In genomic region chr3:53254190-53254809, GRCh38 we compare ENCODE assay signal across 8 cellular contexts. TPM values are rescaled to one million over a fixed set of nuclear protein-coding genes. Genes with fewer than 3 reads are reported as not detected.
DNase-seq lines count a peak whose midpoint lies in the region; ATAC-seq and TF ChIP-seq lines count a peak whose summit lies in the region.

No MANE protein-coding gene starts in this region.

- H3K9me3 Mint-ChIP-seq in osteocyte (ENCODE audit: unreplicated experiment) = no peaks in the 10 kb centered on the region

- H3K27ac Mint-ChIP-seq in osteocyte (ENCODE audit: unreplicated experiment) = peak overlapping the region; percentile 93

- H3K36me3 Mint-ChIP-seq in osteocyte (ENCODE audit: unreplicated experiment) = peaks cover 8% of the 10 kb centered on the region

- no peak for DNase-seq in BE2C
- no peak for DNase-seq in fibroblast of villous mesenchyme (ENCODE audit: low read depth)
- DNase-seq in osteocyte (ENCODE audit: extremely low spot score, unreplicated experiment) = no peak
- no peak for DNase-seq in foreskin melanocyte

- no peak for TF ChIP-seq CTCF in BE2C (IDR thresholded peaks at IDR 0.05; ENCODE audit: low read depth, low read length)
- no peak for TF ChIP-seq CTCF in WI38 (IDR thresholded peaks at IDR 0.05; ENCODE audit: low read depth, low read length)
- no peak for TF ChIP-seq CTCF in fibroblast of villous mesenchyme (IDR thresholded peaks at IDR 0.05; ENCODE audit: insufficient read depth, low read depth, low read length)
- no peak for TF ChIP-seq CTCF in osteocyte (IDR thresholded peaks at IDR 0.05)

- H3K4me3 Mint-ChIP-seq in osteocyte (ENCODE audit: unreplicated experiment) = peak overlapping the region; percentile 90

- no peaks in the 10 kb centered on the region for H3K27me3 Mint-ChIP-seq in osteocyte (ENCODE audit: unreplicated experiment)

- peaks cover 60% of the 10 kb centered on the region for H3K4me1 Mint-ChIP-seq in osteocyte (ENCODE audit: unreplicated experiment)

- no peaks in the 10 kb centered on the region for H3K9me3 ChIP-seq in BE2C

- peaks cover 1% of the 10 kb centered on the region; the same call in 1 of the 2 replicates for H3K4me1 ChIP-seq in BE2C

- peak overlapping the region; percentile 86 for H3K4me3 ChIP-seq in BE2C (ENCODE audit: low read depth, low read length)
- peak overlapping the region; percentile 85 for H3K4me3 ChIP-seq in WI38 (ENCODE audit: low read depth, low read length)
- peak overlapping the region; percentile 92 for H3K4me3 ChIP-seq in fibroblast of villous mesenchyme (ENCODE audit: low read depth, low read length)

- peaks cover 9% of the 10 kb centered on the region; the same call in 1 of the 2 replicates for H3K36me3 ChIP-seq in BE2C

- ATAC-seq in GM21619 (IDR thresholded peaks at IDR 0.05; ENCODE audit: unreplicated experiment) (peak; percentile 2), GM18873 (IDR thresholded peaks at IDR 0.05; ENCODE audit: low FRiP score, unreplicated experiment) (no peak), HG02571 (IDR thresholded peaks at IDR 0.05; ENCODE audit: unreplicated experiment) (no peak)

- H3K27me3 ChIP-seq in BE2C = no peaks in the 10 kb centered on the region

RNA-seq across cellular contexts. Expression of gene TKT, which starts 1.5 kb away (rescaled TPM):
- 198 TPM for polyA plus RNA-seq in BE2C (2012; ENCODE audit: insufficient read depth, insufficient read length, low read depth)
- total RNA-seq in fibroblast of villous mesenchyme (483 and 591 TPM in 2 replicates), osteocyte (480 and 494 TPM in 2 replicates)
